12 cellular contexts compared by ENCODE assay signal in genomic region chr14:89368490-89369477, GRCh38. TPM values are rescaled to one million over a fixed set of nuclear protein-coding genes. Genes with fewer than 3 reads are reported as not detected.
DNase-seq lines count a peak whose midpoint lies in the region; ATAC-seq and TF ChIP-seq lines count a peak whose summit lies in the region.
"Had no signal": no experiment of that assay in that cellular context is flagged by ENCODE, and none has a peak within 500 bp of the region (broad histone marks: within the 10 kb centered on the region; RNA-seq: fewer than 3 reads in every experiment).

No MANE protein-coding gene starts in this region.

- intact Hi-C loops in Caco-2 (cut with micrococcal nuclease; ENCODE audit: unreplicated experiment) (loop anchor here (1.0 kb wide), 3 partner anchors 17 to 48 kb away; no protein-coding TSS in a partner anchor), posterior cingulate gyrus (cut with DNase I) (no loop called here)

- no peak overlapping the region for H2AK5ac ChIP-seq in trophoblast cell (ENCODE audit: low read length)

- peak overlapping the region; percentile 13 for H2BK12ac ChIP-seq in trophoblast cell (ENCODE audit: low read length)

- no peak overlapping the region for H3K9ac ChIP-seq in trophoblast cell (ENCODE audit: low read length)

- H3K79me2 ChIP-seq in trophoblast cell (ENCODE audit: control insufficient read depth, insufficient read depth, low read length, poor library complexity): peaks cover 4% of the 10 kb centered on the region

- no peak overlapping the region for H4K12ac ChIP-seq in trophoblast cell (ENCODE audit: low read depth, low read length)

- no peak overlapping the region for H4K91ac ChIP-seq in trophoblast cell (ENCODE audit: low read depth, low read length)

- WGBS in trophoblast cell (ENCODE audit: extremely low coverage, insufficient coverage, insufficient read length): 100% methylated on average over 1 of the region's 12 CpGs

- no peak overlapping the region for H4K8ac ChIP-seq in trophoblast cell (ENCODE audit: low read depth, low read length)

- no peak overlapping the region for H3K27ac ChIP-seq in trophoblast cell (ENCODE audit: low read depth, low read length)
- H3K27ac ChIP-seq: thyroid gland had no signal

- H3K4me3 ChIP-seq in Caco-2 (ENCODE audit: low read depth, low read length): no peak overlapping the region
- H3K4me3 ChIP-seq in epithelial cell of proximal tubule (ENCODE audit: low read depth, low read length): peak overlapping the region; percentile 7
- no peak overlapping the region for H3K4me3 ChIP-seq in trophoblast cell (ENCODE audit: low read depth, low read length)
- H3K4me3 ChIP-seq: esophagus muscularis mucosa, mucosa of descending colon, thyroid gland had no signal

- no peak overlapping the region for H2AFZ ChIP-seq in trophoblast cell (ENCODE audit: insufficient read depth, low read length, poor library complexity)

- H3K4me1 ChIP-seq in Caco-2 (peaks cover 24% of the 10 kb centered on the region), trophoblast cell (ENCODE audit: control insufficient read depth in 1 of 2, insufficient read depth in 2 of 2, low read length in 2 of 2) (peaks cover 2 to 10% of the 10 kb centered on the region in 2 experiments)

- H3K4me3 Mint-ChIP-seq in Caco-2 (ENCODE audit: unreplicated experiment) (peak overlapping the region; percentile 53), IgD-negative memory B cell (peak overlapping the region in 1 of 4 donors; percentile 4)

- no peaks in the 10 kb centered on the region for H3K36me3 Mint-ChIP-seq in Caco-2 (ENCODE audit: insufficient read depth, unreplicated experiment)
- peaks cover 5% of the 10 kb centered on the region for H3K36me3 Mint-ChIP-seq in IgD-negative memory B cell

- peaks cover 2% of the 10 kb centered on the region for H3K79me1 ChIP-seq in trophoblast cell (ENCODE audit: low read length)

- H3K27ac Mint-ChIP-seq in Caco-2 (ENCODE audit: unreplicated experiment) (peak overlapping the region; percentile 71), IgD-negative memory B cell (peak overlapping the region in 2 of 3 donors; percentile 18 to 26)

- no peak overlapping the region for H3K18ac ChIP-seq in trophoblast cell (ENCODE audit: low read length)

- TSS peak; percentile 77 for BruUV-seq in Caco-2 (replicated peaks; lab: Mats Ljungman, UMichigan)

- no peaks in the 10 kb centered on the region for H3K9me3 ChIP-seq in Caco-2
- H3K9me3 ChIP-seq in trophoblast cell (ENCODE audit: insufficient read depth, low read depth, low read length): no peaks in the 10 kb centered on the region
- H3K9me3 ChIP-seq: esophagus muscularis mucosa, mucosa of descending colon, thyroid gland had no signal

- no peak overlapping the region for H2BK5ac ChIP-seq in trophoblast cell (ENCODE audit: low read depth, low read length, poor library complexity)

- H3K9me3 Mint-ChIP-seq in Caco-2 (ENCODE audit: unreplicated experiment) (no peaks in the 10 kb centered on the region), IgD-negative memory B cell (no peaks in the 10 kb centered on the region)

- H3K23ac ChIP-seq in trophoblast cell (ENCODE audit: low read length): no peak overlapping the region

- POLR2A ChIA-PET in Caco-2 (lab: Charles Lee): interaction anchor here (0.6 kb wide), 1 partner anchor 25 kb away, joined by 4 read pairs; no protein-coding TSS in a partner anchor

- peaks cover 13% of the 10 kb centered on the region for H3K4me1 Mint-ChIP-seq in Caco-2 (ENCODE audit: low read depth, unreplicated experiment)
- peaks cover 59 to 70% (median 62%) of the 10 kb centered on the region in 3 donors for H3K4me1 Mint-ChIP-seq in IgD-negative memory B cell

- H3K27me3 Mint-ChIP-seq in Caco-2 (ENCODE audit: insufficient read depth, unreplicated experiment) (no peaks in the 10 kb centered on the region), IgD-negative memory B cell (no peaks in the 10 kb centered on the region)

- H2BK120ac ChIP-seq in trophoblast cell (ENCODE audit: insufficient read depth, low read length, poor library complexity): no peak overlapping the region

- no peak overlapping the region for H3K4me2 ChIP-seq in trophoblast cell (ENCODE audit: low read length)

- CTCF ChIA-PET in Caco-2 (lab: Charles Lee): interaction anchor here (0.7 to 1.3 kb wide), 4 partner anchors 17 to 473 kb away, joined by 3 to 6 read pairs (median 3); no protein-coding TSS in a partner anchor

- no peaks in the 10 kb centered on the region for H3K36me3 ChIP-seq in Caco-2 (ENCODE audit: control insufficient read depth, insufficient read depth, low read length)
- peaks cover 0 to 2% of the 10 kb centered on the region in 2 experiments for H3K36me3 ChIP-seq in trophoblast cell (ENCODE audit: control insufficient read depth in 1 of 2, insufficient read depth in 2 of 2, low read length in 2 of 2)
- H3K36me3 ChIP-seq: esophagus muscularis mucosa, thyroid gland had no signal

- TF ChIP-seq CTCF in Caco-2 (IDR thresholded peaks at IDR 0.05; ENCODE audit: insufficient read depth in 1 of 2, low read depth in 1 of 2, low read length in 1 of 2, severe bottlenecking in 1 of 2, unreplicated experiment in 1 of 2) (no peak), epithelial cell of proximal tubule (conservative IDR thresholded peaks at IDR 0.05; ENCODE audit: low read depth, low read length) (no peak)

- no peak overlapping the region for H3K14ac ChIP-seq in trophoblast cell (ENCODE audit: low read length)

- H3K4ac ChIP-seq in trophoblast cell (ENCODE audit: low read depth, low read length): peak overlapping the region; percentile 15

- DNase-seq in Caco-2: peak; percentile 72 to 87
- no peak for DNase-seq in epithelial cell of proximal tubule (ENCODE audit: low read depth)
- no peak for DNase-seq in trophoblast cell
- no peak for DNase-seq in posterior cingulate gyrus
- DNase-seq in kidney glomerular epithelial cell (lab: John Stamatoyannopoulos, UW): no peak
- DNase-seq: DMS 273 treated with DMSO at 0.1 percent for 48 hours, mucosa of descending colon, NCI-H446, thyroid gland had no signal

- H3K27me3 ChIP-seq in Caco-2 (replicated peaks; ENCODE audit: control insufficient read depth, insufficient read depth, low read length) (no peaks in the 10 kb centered on the region), trophoblast cell (ENCODE audit: insufficient read depth, low read length) (no peaks in the 10 kb centered on the region)
- H3K27me3 ChIP-seq: esophagus muscularis mucosa, thyroid gland had no signal

- no peak for ATAC-seq in HG03571 (IDR thresholded peaks at IDR 0.05; ENCODE audit: unreplicated experiment)

RNA-seq across cellular contexts. Expression of gene FOXN3, which starts 48.2 kb away (rescaled TPM):
- total RNA-seq in Caco-2 (2022) (20.6 and 24.8 TPM in 2 replicates), epithelial cell of proximal tubule (23.2 and 27.8 TPM in 2 replicates)
- polyA plus RNA-seq in IgD-negative memory B cell: 62.5 TPM
- 55.1 and 55.6 TPM in 2 replicates for polyA plus RNA-seq in trophoblast cell (2013)

Comparison
In these comparisons a context has a peak if more than half of its experiments do, and no peak if none do; other contexts are left out.
1. DNase-seq: peak in Caco-2 (2 of 2); none in epithelial cell of proximal tubule (single experiment), trophoblast cell (0 of 2), posterior cingulate gyrus (0 of 10) and kidney glomerular epithelial cell (single experiment).